In genomic region chr16:47492428-47493357, GRCh38 we compare ENCODE assay signal across 8 cellular contexts. TPM values are rescaled to one million over a fixed set of nuclear protein-coding genes. Genes with fewer than 3 reads are reported as not detected.
DNase-seq lines count a peak whose midpoint lies in the region; ATAC-seq and TF ChIP-seq lines count a peak whose summit lies in the region.

No MANE protein-coding gene starts in this region.

- ATAC-seq in GM18861 (IDR thresholded peaks at IDR 0.05; ENCODE audit: unreplicated experiment) (peak; percentile 65), HG02970 (IDR thresholded peaks at IDR 0.05; ENCODE audit: low FRiP score, unreplicated experiment) (peak; percentile 61), gastroesophageal sphincter (peak; percentile 100), gastrocnemius medialis (peak; percentile 97 to 100)

- H3K4me3 ChIP-seq in gastroesophageal sphincter: peak overlapping the region; percentile 17
- peak overlapping the region; percentile 6 to 28 (median 14) for H3K4me3 ChIP-seq in gastrocnemius medialis

- H3K27ac ChIP-seq in gastroesophageal sphincter: peak overlapping the region; percentile 58 to 69 (median 64)
- peak overlapping the region; percentile 70 to 83 (median 74) for H3K27ac ChIP-seq in gastrocnemius medialis

- H3K27me3 ChIP-seq in gastroesophageal sphincter (no peaks in the 10 kb centered on the region), gastrocnemius medialis (no peaks in the 10 kb centered on the region)

- TF ChIP-seq EP300 in gastroesophageal sphincter (IDR thresholded peaks at IDR 0.05): no peak

- intact Hi-C loops in gastrocnemius medialis (cut with DNase I; ENCODE audit: low total_unique reads): loop anchor here (10.0 kb wide), 1 partner anchor 152 kb away; no protein-coding TSS in a partner anchor

- no peak for TF ChIP-seq CTCF in gastroesophageal sphincter (IDR thresholded peaks at IDR 0.05)
- no peak for TF ChIP-seq CTCF in gastrocnemius medialis (IDR thresholded peaks at IDR 0.05 in 4 of 5, conservative IDR thresholded peaks at IDR 0.05 in 1 of 5)

- DNase-seq in AG20443 (ENCODE audit: low spot score) (peak; percentile 70), SIG-M5 treated with dmso at 0.1 percent for 504 hours (lab: John Stamatoyannopoulos, UW; ENCODE audit: unreplicated experiment) (peak; percentile 95), gastrocnemius medialis (peak; percentile 68 to 88), NCI-H2081 treated with DMSO at 0.1 percent for 48 hours (lab: John Stamatoyannopoulos, UW) (no peak)
- DNase-seq in activated CD8-positive, alpha-beta memory T cell treated with anti-CD3 and anti-CD28 coated beads for 24 hours: no peak

- peaks cover 4 to 28% (median 6%) of the 10 kb centered on the region in 3 donors for H3K4me1 ChIP-seq in gastroesophageal sphincter
- H3K4me1 ChIP-seq in gastrocnemius medialis: peaks cover 25 to 33% of the 10 kb centered on the region in 2 donors

- peaks cover 0 to 14% of the 10 kb centered on the region in 2 donors for H3K36me3 ChIP-seq in gastroesophageal sphincter
- peaks cover 0 to 12% of the 10 kb centered on the region in 2 donors for H3K36me3 ChIP-seq in gastrocnemius medialis

- in situ Hi-C loops in gastrocnemius medialis (cut with MboI; ENCODE audit: low sequenced_read_pairs in 4 of 4): no loop called here

- H3K9me3 ChIP-seq in gastroesophageal sphincter (peaks cover 0 to 24% (median 0%) of the 10 kb centered on the region in 3 donors), gastrocnemius medialis (peaks cover 0 to 22% (median 5%) of the 10 kb centered on the region in 3 donors)

- TF ChIP-seq POLR2A in gastroesophageal sphincter (IDR thresholded peaks at IDR 0.05) (no peak), gastrocnemius medialis (IDR thresholded peaks at IDR 0.05) (peak; percentile 27 to 41)

- 56 to 58% methylated on average over 7 to 10 of the region's 10 CpGs for WGBS in gastroesophageal sphincter (ENCODE audit: low coverage in 1 of 2), 2 donors

RNA-seq across cellular contexts. Expression of gene PHKB, which starts 31.6 kb away (rescaled TPM):
- total RNA-seq in gastroesophageal sphincter (10 to 100 TPM; 38.8 to 94.2 (median 55.7) TPM), gastrocnemius medialis (10 to 100 TPM; 61.0 to 91.6 (median 79.8) TPM)

RNA-seq across cellular contexts. Expression of gene ITFG1, which starts 31.8 kb away (rescaled TPM):
- total RNA-seq in gastroesophageal sphincter (10 to 100 TPM; 40.7 to 54.0 (median 45.2) TPM), gastrocnemius medialis (10 to 100 TPM; 20.9 to 37.3 (median 28.6) TPM)

Comparison
In these comparisons a context has a peak if more than half of its experiments do, and no peak if none do; other contexts are left out.
1. DNase-seq: peak in AG20443 (single experiment), SIG-M5 treated with dmso at 0.1 percent for 504 hours (single experiment) and gastrocnemius medialis (2 of 2); none in activated CD8-positive, alpha-beta memory T cell treated with anti-CD3 and anti-CD28 coated beads for 24 hours (single experiment) and NCI-H2081 treated with DMSO at 0.1 percent for 48 hours (single experiment).
2. POLR2A ChIP-seq: peak in gastrocnemius medialis (2 of 2); none in gastroesophageal sphincter (0 of 2).
3. Peak in every context shown above with its lines, with median percentiles within 50 percentile points of each other: ATAC-seq.